ENCODE assay signal across 8 cellular contexts in genomic region chr11:207213-208176, GRCh38. TPM values are rescaled to one million over a fixed set of nuclear protein-coding genes. Genes with fewer than 3 reads are reported as not detected.
DNase-seq lines count a peak whose midpoint lies in the region; TF ChIP-seq lines count a peak whose summit lies in the region.

A gene with protein sequence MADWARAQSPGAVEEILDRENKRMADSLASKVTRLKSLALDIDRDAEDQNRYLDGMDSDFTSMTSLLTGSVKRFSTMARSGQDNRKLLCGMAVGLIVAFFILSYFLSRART (minus strand): TSS chr11:207399. CDS start chr11:207321, 78 bp downstream.
TSS of gene RIC8A (plus strand) at chr11:207708. CDS start at chr11:208855, 1,147 bp downstream.

- peak within 1 kb of the TSS; percentile 94 for H3K27ac ChIP-seq in neuronal stem cell (replicated peaks; ENCODE audit: low read length)

- peak within 1 kb of the TSS; percentile 95 for H3K9ac ChIP-seq in neuronal stem cell (ENCODE audit: low read depth, low read length, poor library complexity)

- no peak within 1 kb of the TSS for H4K8ac ChIP-seq in neuronal stem cell (ENCODE audit: low read depth, low read length)

- H3K27me3 ChIP-seq in neuronal stem cell (ENCODE audit: control insufficient read depth in 3 of 3, insufficient read depth in 3 of 3, low read depth in 1 of 3, low read length in 3 of 3), result no peaks in the 10 kb centered on the region

- H2BK120ac ChIP-seq in neuronal stem cell (ENCODE audit: low read depth, low read length), result peak within 1 kb of the TSS; percentile 63

- peak within 1 kb of the TSS; percentile 69 for H2BK15ac ChIP-seq in neuronal stem cell (ENCODE audit: low read length)

- H2BK5ac ChIP-seq in neuronal stem cell (ENCODE audit: low read length), result peak within 1 kb of the TSS; percentile 85

- WGBS in neuronal stem cell (ENCODE audit: extremely low coverage in 2 of 2, insufficient read length in 2 of 2, insufficient replicate concordance in 1 of 2), 2 donors, result no CpG with 5 or more reads among the region's 90 CpGs

- peak within 1 kb of the TSS; percentile 91 for H3K4me2 ChIP-seq in neuronal stem cell (ENCODE audit: insufficient read depth, low read length, poor library complexity, severe bottlenecking)

- H3K18ac ChIP-seq in neuronal stem cell (ENCODE audit: low read length), result peak within 1 kb of the TSS; percentile 89

- peaks cover 51 to 61% of the 10 kb centered on the region in 2 donors for H3K36me3 ChIP-seq in neuronal stem cell (replicated peaks in 1 of 2; ENCODE audit: control insufficient read depth in 2 of 2, insufficient read depth in 2 of 2, low read length in 2 of 2)

- in situ Hi-C loops in SK-MEL-5 (cut with HindIII; ENCODE audit: low pct_unique_long_range_greater_than_20kb, low sequenced_read_pairs), result no loop called here

- peak within 1 kb of the TSS; percentile 85 for H2AFZ ChIP-seq in neuronal stem cell (ENCODE audit: low read length)

- peak within 1 kb of the TSS; percentile 89 for H4K91ac ChIP-seq in neuronal stem cell (ENCODE audit: low read depth, low read length, poor library complexity)

- CTCF ChIA-PET in HEK293T (lab: Yijun Ruan, JAX), result interaction anchor here (1.1 to 1.2 kb wide), 2 partner anchors 9 to 43 kb away, joined by 3 read pairs; no protein-coding TSS in a partner anchor

- peaks cover 15 to 18% of the 10 kb centered on the region in 2 donors for H3K4me1 ChIP-seq in neuronal stem cell (ENCODE audit: control insufficient read depth in 2 of 2, insufficient read depth in 1 of 2, low read depth in 1 of 2, low read length in 2 of 2)

- H3K23ac ChIP-seq in neuronal stem cell (ENCODE audit: low read depth, low read length, poor library complexity), result peak within 1 kb of the TSS; percentile 97

- H3K4me3 ChIP-seq in neuronal stem cell (ENCODE audit: low read length in 2 of 2), result peak within 1 kb of the TSS; percentile 91 to 97

- H2BK12ac ChIP-seq in neuronal stem cell (ENCODE audit: low read length), result no peak within 1 kb of the TSS

- H3K9me3 ChIP-seq in neuronal stem cell (replicated peaks in 1 of 2; ENCODE audit: control insufficient read depth in 2 of 2, insufficient read depth in 1 of 2, low read depth in 1 of 2, low read length in 2 of 2), result no peaks in the 10 kb centered on the region

- peak within 1 kb of the TSS; percentile 59 for H3K14ac ChIP-seq in neuronal stem cell (ENCODE audit: low read length)

- peak; percentile 85 for DNase-seq in GF-D8 (lab: John Stamatoyannopoulos, UW)
- DNase-seq in HEK293T (ENCODE audit: extremely low spot score), result peak; percentile 97
- DNase-seq in MV-4-11 (lab: John Stamatoyannopoulos, UW), result peak; percentile 99
- DNase-seq in SK-MEL-5 (ENCODE audit: low read depth, low spot score), result peak; percentile 96
- DNase-seq in activated naive CD4-positive, alpha-beta T cell treated with Interleukin-2 at 50 U/mL for 16 hours, result peak; percentile 97
- peak; percentile 96 for DNase-seq in foreskin melanocyte
- peak; percentile 93 for DNase-seq in neuronal stem cell (ENCODE audit: low spot score)

- H2AK5ac ChIP-seq in neuronal stem cell (ENCODE audit: low read depth, low read length), result peak within 1 kb of the TSS; percentile 73

- no peak within 1 kb of the TSS for H3K4ac ChIP-seq in neuronal stem cell (ENCODE audit: low read length)

- no peak for TF ChIP-seq CTCF in subcutaneous adipose tissue (IDR thresholded peaks at IDR 0.05; ENCODE audit: low read depth)

- POLR2A ChIA-PET in HEK293T (lab: Yijun Ruan, JAX), result interaction anchor here (0.6 to 4.1 kb wide), 27 partner anchors 8 to 368 kb away, joined by 3 to 41 read pairs (median 4); partner anchors contain the start of genes IFITM2, PSMD13 and PTDSS2

- peaks cover 31% of the 10 kb centered on the region for H3K79me1 ChIP-seq in neuronal stem cell (ENCODE audit: low read depth, low read length)

TF ChIP-seq in HEK293T, 16 proteins besides CTCF, POLR2A, EP300 and RAD21:
- TF ChIP-seq L3MBTL2 (conservative IDR thresholded peaks at IDR 0.05) (peak; percentile 23; the same call in 1 of the 2 replicates), FOXA1 (IDR thresholded peaks at IDR 0.05) (no peak), FOXM1 (IDR thresholded peaks at IDR 0.05; ENCODE audit: borderline replicate concordance) (no peak), ELF4 (IDR thresholded peaks at IDR 0.05) (peak; percentile 62)

RNA-seq across cellular contexts. Expression of the first gene that starts in this region (rescaled TPM):
- 15.5 and 16.3 TPM in 2 replicates for total RNA-seq in SK-MEL-5 (2014; rRNA removed; shearing (Covaris generic))
- 61.6 and 84.1 TPM in 2 replicates for polyA plus RNA-seq in SK-MEL-5 (2015; cell fraction: cytosol; rRNA removed)
- polyA plus RNA-seq in SK-MEL-5 (2015; cell fraction: nucleus; rRNA removed), result 64.6 and 67.0 TPM in 2 replicates
- polyA plus RNA-seq in neuronal stem cell (2013, experiment 1 of 2), result 17.3 TPM
- 17.0 TPM for polyA plus RNA-seq in neuronal stem cell (2013, experiment 2 of 2)
- 10 to 100 TPM; 18.6 to 26.9 (median 23.2) TPM for total RNA-seq in subcutaneous adipose tissue

RNA-seq across cellular contexts. Expression of gene RIC8A, which starts in this region (rescaled TPM):
- 93.8 and 117 TPM in 2 replicates for total RNA-seq in SK-MEL-5 (2014; rRNA removed; shearing (Covaris generic))
- 75.5 and 82.5 TPM in 2 replicates for polyA plus RNA-seq in SK-MEL-5 (2015; cell fraction: cytosol; rRNA removed)
- 202 and 222 TPM in 2 replicates for polyA plus RNA-seq in SK-MEL-5 (2015; cell fraction: nucleus; rRNA removed)
- 43.3 TPM for polyA plus RNA-seq in neuronal stem cell (2013, experiment 1 of 2)
- 49.2 TPM for polyA plus RNA-seq in neuronal stem cell (2013, experiment 2 of 2)
- 100 to 1,000 TPM in 1 of 4 donors, 10 to 100 TPM in 3; 46.5 to 103 (median 67.1) TPM for total RNA-seq in subcutaneous adipose tissue

Comparison
In these comparisons a context has a peak if more than half of its experiments do, and no peak if none do; other contexts are left out.
1. Peak in every context shown above with its lines: DNase-seq, H3K4me3 ChIP-seq and H3K27ac ChIP-seq.